In genomic region chr10:79127151-79127961, GRCh38 we compare ENCODE assay signal across 1 cellular context.
TF ChIP-seq lines count a peak whose summit lies in the region.

No MANE protein-coding gene starts in this region.

TF ChIP-seq in HepG2, 621 proteins besides CTCF, POLR2A, EP300 and RAD21 (continued from another document and continues in another):
- no peak for TF ChIP-seq MLLT10 (CRISPR knock-in tag; IDR thresholded peaks at IDR 0.05)
- TF ChIP-seq PAWR (CRISPR knock-in tag; IDR thresholded peaks at IDR 0.05; ENCODE audit: borderline replicate concordance) = no peak
- no peak for TF ChIP-seq TMF1 (CRISPR knock-in tag; IDR thresholded peaks at IDR 0.05; ENCODE audit: low read depth)
- no peak for TF ChIP-seq BRCA1 (CRISPR knock-in tag; IDR thresholded peaks at IDR 0.05)
- peak; percentile 90 for TF ChIP-seq HDAC1 (CRISPR knock-in tag; IDR thresholded peaks at IDR 0.05)
- TF ChIP-seq CHCHD3 (CRISPR knock-in tag; IDR thresholded peaks at IDR 0.05) = no peak
- TF ChIP-seq ZNF552 (CRISPR knock-in tag; IDR thresholded peaks at IDR 0.05; ENCODE audit: borderline replicate concordance) = no peak
- peak; percentile 73; the same call in 1 of the 2 replicates for TF ChIP-seq TFAP4 (IDR thresholded peaks at IDR 0.05; ENCODE audit: borderline replicate concordance, low read depth)
- TF ChIP-seq CENPT (CRISPR knock-in tag; IDR thresholded peaks at IDR 0.05; ENCODE audit: low read depth) = no peak
- TF ChIP-seq FOXM1 (CRISPR knock-in tag; IDR thresholded peaks at IDR 0.05) = no peak
- TF ChIP-seq FOSL2 (CRISPR knock-in tag; IDR thresholded peaks at IDR 0.05) = peak; percentile 62
- TF ChIP-seq GZF1 (CRISPR knock-in tag; IDR thresholded peaks at IDR 0.05) = no peak
- TF ChIP-seq FOXK1 (CRISPR knock-in tag; IDR thresholded peaks at IDR 0.05; ENCODE audit: borderline replicate concordance, low read depth) = no peak; the same call in 1 of the 2 replicates
- TF ChIP-seq ZNF781 (CRISPR knock-in tag; IDR thresholded peaks at IDR 0.05; ENCODE audit: borderline replicate concordance, not compliant biosample characterization) = no peak
- TF ChIP-seq ZNF777 (CRISPR knock-in tag; IDR thresholded peaks at IDR 0.05) = no peak
- no peak for TF ChIP-seq ZBTB7A (CRISPR knock-in tag; IDR thresholded peaks at IDR 0.05)
- TF ChIP-seq ZNF547 (CRISPR knock-in tag; IDR thresholded peaks at IDR 0.05) = no peak
- 0 out of 2 replicates have a peak, but pooled peaks have one; percentile 43 for TF ChIP-seq ZNF414 (CRISPR knock-in tag; IDR thresholded peaks at IDR 0.05)
- TF ChIP-seq FOXJ3 (CRISPR knock-in tag; IDR thresholded peaks at IDR 0.05; ENCODE audit: borderline replicate concordance) = no peak; the same call in 1 of the 2 replicates
- TF ChIP-seq PLRG1 (conservative IDR thresholded peaks at IDR 0.05) = no peak
- TF ChIP-seq NCOR1 (IDR thresholded peaks at IDR 0.05; ENCODE audit: borderline replicate concordance, low read length) = peak; percentile 18; the same call in 1 of the 2 replicates
- no peak for TF ChIP-seq HOMEZ (CRISPR knock-in tag; IDR thresholded peaks at IDR 0.05; ENCODE audit: low read depth)
- no peak for TF ChIP-seq ZNF589 (CRISPR knock-in tag; conservative IDR thresholded peaks at IDR 0.05)
- no peak for TF ChIP-seq NPAS2 (CRISPR knock-in tag; IDR thresholded peaks at IDR 0.05; ENCODE audit: borderline replicate concordance)
- TF ChIP-seq MATR3 (CRISPR knock-in tag; IDR thresholded peaks at IDR 0.05) = no peak
- TF ChIP-seq PBX2 (CRISPR knock-in tag; IDR thresholded peaks at IDR 0.05) = no peak
- TF ChIP-seq SNAI1 (CRISPR knock-in tag; IDR thresholded peaks at IDR 0.05; ENCODE audit: borderline replicate concordance) = no peak
- TF ChIP-seq HMG20B (CRISPR knock-in tag; conservative IDR thresholded peaks at IDR 0.05) = peak; percentile 45; the same call in 1 of the 2 replicates
- peak; percentile 78 for TF ChIP-seq ZFX (CRISPR knock-in tag; IDR thresholded peaks at IDR 0.05; ENCODE audit: low read depth)
- TF ChIP-seq POGK (CRISPR knock-in tag; conservative IDR thresholded peaks at IDR 0.05) = no peak; the same call in 1 of the 2 replicates
- TF ChIP-seq SIX4 (CRISPR knock-in tag; IDR thresholded peaks at IDR 0.05) = no peak
- no peak for TF ChIP-seq PRMT3 (CRISPR knock-in tag; IDR thresholded peaks at IDR 0.05; ENCODE audit: borderline replicate concordance, low read depth)
- TF ChIP-seq HMGA1 (CRISPR knock-in tag; conservative IDR thresholded peaks at IDR 0.05) = no peak
- no peak for TF ChIP-seq FOSL1 (CRISPR knock-in tag; IDR thresholded peaks at IDR 0.05; ENCODE audit: borderline replicate concordance)
- 0 out of 2 replicates have a peak, but pooled peaks have one; percentile 33 for TF ChIP-seq TCF7 (IDR thresholded peaks at IDR 0.05; ENCODE audit: low read depth)
- TF ChIP-seq BCL6 (CRISPR knock-in tag; IDR thresholded peaks at IDR 0.05) = peak; percentile 71
- peak; percentile 25; the same call in 1 of the 2 replicates for TF ChIP-seq GABPB1 (CRISPR knock-in tag; IDR thresholded peaks at IDR 0.05)
- TF ChIP-seq ZHX2 (IDR thresholded peaks at IDR 0.05; ENCODE audit: low read depth) = no peak
- TF ChIP-seq ZHX2 (CRISPR knock-in tag; IDR thresholded peaks at IDR 0.05; ENCODE audit: borderline replicate concordance) = no peak
- no peak for TF ChIP-seq ZNF83 (CRISPR knock-in tag; IDR thresholded peaks at IDR 0.05; ENCODE audit: borderline replicate concordance)
- no peak for TF ChIP-seq ZKSCAN1 (IDR thresholded peaks at IDR 0.05; ENCODE audit: low read length)
- no peak for TF ChIP-seq IKZF1 (IDR thresholded peaks at IDR 0.05)
- no peak for TF ChIP-seq ZBTB4 (CRISPR knock-in tag; IDR thresholded peaks at IDR 0.05; ENCODE audit: borderline replicate concordance)
- TF ChIP-seq SRY (CRISPR knock-in tag; IDR thresholded peaks at IDR 0.05) = no peak
- TF ChIP-seq BATF2 (CRISPR knock-in tag; IDR thresholded peaks at IDR 0.05) = no peak
- peak; percentile 88 for TF ChIP-seq GATAD2A (CRISPR knock-in tag; IDR thresholded peaks at IDR 0.05)
- TF ChIP-seq ZBTB21 (CRISPR knock-in tag; IDR thresholded peaks at IDR 0.05) = no peak
- TF ChIP-seq DRAP1 (CRISPR knock-in tag; IDR thresholded peaks at IDR 0.05) = no peak; the same call in 1 of the 2 replicates
- TF ChIP-seq ZNF720 (CRISPR knock-in tag; IDR thresholded peaks at IDR 0.05) = no peak
- no peak for TF ChIP-seq DNMT3B (CRISPR knock-in tag; conservative IDR thresholded peaks at IDR 0.05)
- no peak for TF ChIP-seq ZNF570 (CRISPR knock-in tag; IDR thresholded peaks at IDR 0.05; ENCODE audit: borderline replicate concordance)
- TF ChIP-seq ZNF546 (CRISPR knock-in tag; conservative IDR thresholded peaks at IDR 0.05) = no peak
